Comparison of ENCODE assay signal across 8 cellular contexts in the genomic region with DNA sequence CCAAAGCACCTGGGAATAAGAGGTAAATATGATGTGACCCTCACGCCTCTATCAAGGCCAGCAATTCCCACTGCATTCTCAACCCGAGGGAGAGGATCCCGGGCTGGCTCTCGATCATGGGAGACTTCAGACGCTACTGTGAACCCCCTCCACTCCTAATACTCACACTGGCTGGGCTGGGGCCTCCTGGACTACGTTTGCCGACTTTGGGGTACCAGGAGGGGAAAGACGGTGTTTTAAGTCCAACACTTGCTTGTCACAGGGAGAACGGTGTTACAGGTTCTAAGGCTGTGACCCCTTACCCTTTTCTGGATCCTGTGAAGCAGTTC. TPM values are rescaled to one million over a fixed set of nuclear protein-coding genes. Genes with fewer than 3 reads are reported as not detected.
DNase-seq lines count a peak whose midpoint lies in the region; ATAC-seq, FAIRE-seq and TF ChIP-seq lines count a peak whose summit lies in the region.

No MANE protein-coding gene starts in this region.

- H3K36me3 ChIP-seq in HUES64 (ENCODE audit: insufficient read depth, low read length) (peaks cover 66% of the 10 kb centered on the region), brain microvascular endothelial cell (replicated peaks) (peaks cover 24% of the 10 kb centered on the region), HepG2 (replicated peaks in 1 of 2; ENCODE audit: control insufficient read depth in 1 of 2, insufficient read depth in 2 of 2, low read length in 2 of 2) (peaks cover 13 to 37% of the 10 kb centered on the region in 2 experiments), thymus (ENCODE audit: control insufficient read depth, insufficient read depth) (peaks cover 26% of the 10 kb centered on the region)

- peak; percentile 4 for ATAC-seq in HepG2
- no peak for ATAC-seq in GM18858 (IDR thresholded peaks at IDR 0.05; ENCODE audit: unreplicated experiment)
- ATAC-seq in HG03175 (IDR thresholded peaks at IDR 0.05; ENCODE audit: unreplicated experiment): no peak
- no peak for ATAC-seq in GM18505 (IDR thresholded peaks at IDR 0.05; ENCODE audit: unreplicated experiment)

- intact Hi-C loops in HepG2 (cut with micrococcal nuclease; ENCODE audit: unreplicated experiment): loop anchor here (2.0 to 10.0 kb wide), 2 partner anchors 26 to 80 kb away; a partner anchor contains a TSS

- H3K9me3 ChIP-seq in AG04450 (ENCODE audit: control insufficient read depth, insufficient read depth, low read length) (no peaks in the 10 kb centered on the region; the same call in 1 of the 2 replicates), HUES64 (ENCODE audit: insufficient read depth, low read depth, low read length) (no peaks in the 10 kb centered on the region), HepG2 (ENCODE audit: low read length) (no peaks in the 10 kb centered on the region), thymus (ENCODE audit: control insufficient read depth) (no peaks in the 10 kb centered on the region)

- CTCF ChIA-PET in AG04450 (lab: Charles Lee): interaction anchor here (2.5 kb wide), 1 partner anchor 277 kb away, joined by 7 read pairs; no protein-coding TSS in a partner anchor
- CTCF ChIA-PET in HepG2 (lab: Yijun Ruan, JAX; ENCODE audit: low intra/inter-chr PET ratio, low total read pairs): no interaction called here

- peaks cover 54% of the 10 kb centered on the region for H3K79me2 ChIP-seq in HepG2 (ENCODE audit: insufficient read depth, low read length)

- H3K9ac ChIP-seq in HUES64 (ENCODE audit: low read depth, low read length) (peak overlapping the region; percentile 98), HepG2 (ENCODE audit: insufficient read depth, low read depth, low read length) (peak overlapping the region; percentile 100)

- FAIRE-seq in HepG2 (lab: Jason Lieb, UNC): no peak

- no peak for TF ChIP-seq CTCF in AG04450 (IDR thresholded peaks at IDR 0.05; ENCODE audit: low read depth, low read length)
- TF ChIP-seq CTCF in brain microvascular endothelial cell (IDR thresholded peaks at IDR 0.05; ENCODE audit: low read depth, low read length, missing control alignments): no peak
- no peak for TF ChIP-seq CTCF in HepG2 (CRISPR knock-in tag; IDR thresholded peaks at IDR 0.05)

- H3K4me3 ChIP-seq in AG04450 (ENCODE audit: low read depth, low read length) (peak overlapping the region; percentile 99), HUES64 (ENCODE audit: low read length) (peak overlapping the region; percentile 85), brain microvascular endothelial cell (ENCODE audit: low read depth, low read length) (peak overlapping the region; percentile 83), HepG2 (replicated peaks in 1 of 3; ENCODE audit: insufficient read depth in 1 of 3, low read depth in 2 of 3, low read length in 3 of 3) (peak overlapping the region; percentile 84 to 94 (median 92)), thymus (ENCODE audit: low read length) (peak overlapping the region; percentile 78)

- no peak for TF ChIP-seq EP300 in HepG2 (IDR thresholded peaks at IDR 0.05; ENCODE audit: low read depth in 2 of 2, low read length in 2 of 2)
- no peak for TF ChIP-seq EP300 in HepG2 (CRISPR knock-in tag; IDR thresholded peaks at IDR 0.05; ENCODE audit: borderline replicate concordance)

- peak overlapping the region; percentile 91 for H3K27ac ChIP-seq in AG04450 (ENCODE audit: low read depth, low read length)
- H3K27ac ChIP-seq in HUES64 (ENCODE audit: low read depth, low read length): peak overlapping the region; percentile 92
- peak overlapping the region; percentile 89 for H3K27ac ChIP-seq in brain microvascular endothelial cell
- H3K27ac ChIP-seq in HepG2 (ENCODE audit: extremely low read length, insufficient read depth, low read length): peak overlapping the region; percentile 92
- peak overlapping the region; percentile 98 for H3K27ac ChIP-seq in thymus (ENCODE audit: low read depth)

- H4K20me1 ChIP-seq in HepG2 (ENCODE audit: insufficient read depth, low read length): peaks cover 48% of the 10 kb centered on the region

- peaks cover 38% of the 10 kb centered on the region for H3K4me1 ChIP-seq in HUES64 (ENCODE audit: insufficient read depth, low read length)
- peaks cover 41% of the 10 kb centered on the region for H3K4me1 ChIP-seq in HepG2 (ENCODE audit: insufficient read depth, low read length)
- H3K4me1 ChIP-seq in thymus (ENCODE audit: control insufficient read depth, insufficient read depth, low read length): peaks cover 29% of the 10 kb centered on the region

- POLR2A ChIA-PET in AG04450 (lab: Yijun Ruan, JAX) (interaction anchor here (0.6 to 1.5 kb wide), 7 partner anchors 8 to 229 kb away, joined by 3 to 15 read pairs (median 4); a partner anchor contains a TSS), HepG2 (lab: Yijun Ruan, JAX) (interaction anchor here (1.0 to 1.8 kb wide), 10 partner anchors 11 to 90 kb away, joined by 4 to 42 read pairs (median 14); a partner anchor contains a TSS)

- WGBS in HUES64: 0% methylated on average over 9 of the region's 9 CpGs
- WGBS in HepG2 (ENCODE audit: low lambda C conversion rate): 0% methylated on average over 4 of the region's 9 CpGs
- under 1% methylated on average over 9 of the region's 9 CpGs for WGBS in thymus

- no peak overlapping the region for H2AFZ ChIP-seq in HepG2 (ENCODE audit: low read length)

- TF ChIP-seq POLR2A in HepG2 (IDR thresholded peaks at IDR 0.05; ENCODE audit: insufficient read depth in 1 of 2, low read depth in 2 of 2, low read length in 2 of 2): no peak
- no peak for TF ChIP-seq POLR2A in GM18505 (IDR thresholded peaks at IDR 0.05; ENCODE audit: borderline replicate concordance, extremely low read depth, insufficient read depth, insufficient read length)

- peak overlapping the region; percentile 98 for H3K4me2 ChIP-seq in HepG2 (ENCODE audit: low read depth, low read length)

- no peak for TF ChIP-seq RAD21 in HepG2 (CRISPR knock-in tag; IDR thresholded peaks at IDR 0.05)

- BruUV-seq in HepG2 (replicated peaks; lab: Mats Ljungman, UMichigan): TSS peak; percentile 77

- in situ Hi-C loops in brain microvascular endothelial cell (cut with HindIII; ENCODE audit: low pct_ligation_motif_present, low sequenced_read_pairs) (no loop called here), HepG2 (cut with HindIII; ENCODE audit: extremely low pct_ligation_motif_present, low pct_unique_long_range_greater_than_20kb) (loop anchor here (10.0 kb wide), 1 partner anchor 80 kb away; a partner anchor contains a TSS)

- DNase-seq in AG04450 (ENCODE audit: low read depth, low spot score) (no peak), brain microvascular endothelial cell (no peak), HepG2 (ENCODE audit: low spot score) (no peak)

- H3K27me3 ChIP-seq in AG04450 (ENCODE audit: control insufficient read depth, insufficient read depth, low read length) (no peaks in the 10 kb centered on the region), HUES64 (ENCODE audit: insufficient read depth, low read length) (no peaks in the 10 kb centered on the region), brain microvascular endothelial cell (replicated peaks) (no peaks in the 10 kb centered on the region), HepG2 (ENCODE audit: control insufficient read depth in 1 of 2, insufficient read depth in 2 of 2, low read length in 2 of 2) (peaks cover 0 to 6% of the 10 kb centered on the region in 2 experiments; a peak in 1 of 5 replicates), thymus (ENCODE audit: control insufficient read depth, insufficient read depth) (no peaks in the 10 kb centered on the region)

RNA-seq across cellular contexts. Expression of a gene that starts 0.5 kb away (rescaled TPM):
- polyA plus RNA-seq in AG04450 (2011; rRNA removed): 596 and 723 TPM in 2 replicates
- polyA minus RNA-seq in AG04450 (2011; rRNA and poly(A)+ RNA removed): 368 and 381 TPM in 2 replicates
- polyA plus RNA-seq in HUES64 (2013, experiment 1 of 2): 1,225 TPM
- polyA plus RNA-seq in HUES64 (2013, experiment 2 of 2): 1,552 TPM
- total RNA-seq in HepG2 (2016; rRNA removed; fragmentation: Illumina TruSeq; extraction: Trizol): 1,700 and 2,295 TPM in 2 replicates
- 1,346 and 1,631 TPM in 2 replicates for total RNA-seq in HepG2 (2016; cell fraction: cytosol; rRNA removed; fragmentation: Illumina TruSeq; extraction: Trizol; ENCODE audit: low read depth)
- 1,693 and 2,342 TPM in 2 replicates for total RNA-seq in HepG2 (2016; cell fraction: insoluble cytoplasmic fraction; rRNA removed; fragmentation: Illumina TruSeq; extraction: Trizol)
- 2,301 and 2,703 TPM in 2 replicates for total RNA-seq in HepG2 (2016; cell fraction: membrane; rRNA removed; fragmentation: Illumina TruSeq; extraction: Trizol)
- 536 and 558 TPM in 2 replicates for total RNA-seq in HepG2 (2016; cell fraction: nucleus; rRNA removed; fragmentation: Illumina TruSeq; extraction: Trizol)
- polyA plus RNA-seq in HepG2 (2011; rRNA removed): 688 and 799 TPM in 2 replicates
- 537 and 762 TPM in 2 replicates for polyA plus RNA-seq in HepG2 (2011; cell fraction: cytosol; rRNA removed)
- polyA plus RNA-seq in HepG2 (2011; cell fraction: nucleus; rRNA removed): 98.1 and 131 TPM in 2 replicates
- 1,697 and 1,960 TPM in 2 replicates for polyA plus RNA-seq in HepG2 (2012)
- polyA plus RNA-seq in HepG2 (2016; cell fraction: cytosol; fragmentation: Illumina TruSeq; extraction: Trizol; ENCODE audit: low read depth): 1,551 and 1,609 TPM in 2 replicates
- polyA plus RNA-seq in HepG2 (2016; cell fraction: insoluble cytoplasmic fraction; fragmentation: Illumina TruSeq; extraction: Trizol; ENCODE audit: low read depth): 1,930 and 2,097 TPM in 2 replicates
- 2,028 and 2,269 TPM in 2 replicates for polyA plus RNA-seq in HepG2 (2016; cell fraction: membrane; fragmentation: Illumina TruSeq; extraction: Trizol; ENCODE audit: low read depth)
- 833 and 868 TPM in 2 replicates for polyA plus RNA-seq in HepG2 (2016; cell fraction: nucleus; fragmentation: Illumina TruSeq; extraction: Trizol; ENCODE audit: insufficient read depth, low read depth)
- 250 and 557 TPM in 2 replicates for polyA minus RNA-seq in HepG2 (2011; rRNA and poly(A)+ RNA removed; ENCODE audit: low replicate concordance)
- 139 and 145 TPM in 2 replicates for polyA minus RNA-seq in HepG2 (2011; cell fraction: cytosol; rRNA and poly(A)+ RNA removed)
- 70.6 and 115 TPM in 2 replicates for polyA minus RNA-seq in HepG2 (2011; cell fraction: nucleus; rRNA and poly(A)+ RNA removed)
- polyA plus RNA-seq in thymus: 3,035 TPM

RNA-seq across cellular contexts. Expression of a gene that starts 27.5 kb away (rescaled TPM):
- polyA plus RNA-seq in AG04450 (2011; rRNA removed): 6.2 and 6.7 TPM in 2 replicates
- 2.4 and 4.8 TPM in 2 replicates for polyA minus RNA-seq in AG04450 (2011; rRNA and poly(A)+ RNA removed)
- 60.6 TPM for polyA plus RNA-seq in HUES64 (2013, experiment 1 of 2)
- polyA plus RNA-seq in HUES64 (2013, experiment 2 of 2): 62.6 TPM
- total RNA-seq in HepG2 (2016; rRNA removed; fragmentation: Illumina TruSeq; extraction: Trizol): 47.3 and 67.0 TPM in 2 replicates
- total RNA-seq in HepG2 (2016; cell fraction: cytosol; rRNA removed; fragmentation: Illumina TruSeq; extraction: Trizol; ENCODE audit: low read depth): 14.0 and 14.2 TPM in 2 replicates
- total RNA-seq in HepG2 (2016; cell fraction: insoluble cytoplasmic fraction; rRNA removed; fragmentation: Illumina TruSeq; extraction: Trizol): 47.6 and 69.6 TPM in 2 replicates
- 17.8 and 19.7 TPM in 2 replicates for total RNA-seq in HepG2 (2016; cell fraction: membrane; rRNA removed; fragmentation: Illumina TruSeq; extraction: Trizol)
- 33.7 and 38.1 TPM in 2 replicates for total RNA-seq in HepG2 (2016; cell fraction: nucleus; rRNA removed; fragmentation: Illumina TruSeq; extraction: Trizol)
- 18.1 and 30.0 TPM in 2 replicates for polyA plus RNA-seq in HepG2 (2011; rRNA removed)
- polyA plus RNA-seq in HepG2 (2011; cell fraction: cytosol; rRNA removed): 15.5 and 16.8 TPM in 2 replicates
- polyA plus RNA-seq in HepG2 (2011; cell fraction: nucleus; rRNA removed): 20.7 and 23.5 TPM in 2 replicates
- 15.2 and 26.9 TPM in 2 replicates for polyA plus RNA-seq in HepG2 (2012)
- 5.4 and 7.7 TPM in 2 replicates for polyA plus RNA-seq in HepG2 (2016; cell fraction: cytosol; fragmentation: Illumina TruSeq; extraction: Trizol; ENCODE audit: low read depth)
- 50.8 and 55.2 TPM in 2 replicates for polyA plus RNA-seq in HepG2 (2016; cell fraction: insoluble cytoplasmic fraction; fragmentation: Illumina TruSeq; extraction: Trizol; ENCODE audit: low read depth)
- polyA plus RNA-seq in HepG2 (2016; cell fraction: membrane; fragmentation: Illumina TruSeq; extraction: Trizol; ENCODE audit: low read depth): 11.4 and 12.6 TPM in 2 replicates
- 35.2 and 36.7 TPM in 2 replicates for polyA plus RNA-seq in HepG2 (2016; cell fraction: nucleus; fragmentation: Illumina TruSeq; extraction: Trizol; ENCODE audit: insufficient read depth, low read depth)
- 12.4 and 36.9 TPM in 2 replicates for polyA minus RNA-seq in HepG2 (2011; rRNA and poly(A)+ RNA removed; ENCODE audit: low replicate concordance)
- 8.9 and 11.9 TPM in 2 replicates for polyA minus RNA-seq in HepG2 (2011; cell fraction: cytosol; rRNA and poly(A)+ RNA removed)
- 28.3 and 28.5 TPM in 2 replicates for polyA minus RNA-seq in HepG2 (2011; cell fraction: nucleus; rRNA and poly(A)+ RNA removed)
- polyA plus RNA-seq in thymus: 6.9 TPM

RNA-seq across cellular contexts. Expression of a gene that starts 36.5 kb away (rescaled TPM):
- polyA plus RNA-seq in AG04450 (2011; rRNA removed) (80.1 and 112 TPM in 2 replicates), HepG2 (2011; rRNA removed) (43.7 and 54.4 TPM in 2 replicates), thymus (161 TPM)
- 18.8 and 44.0 TPM in 2 replicates for polyA minus RNA-seq in AG04450 (2011; rRNA and poly(A)+ RNA removed)
- polyA plus RNA-seq in HUES64 (2013, experiment 1 of 2): 371 TPM
- 392 TPM for polyA plus RNA-seq in HUES64 (2013, experiment 2 of 2)
- total RNA-seq in HepG2 (2016; rRNA removed; fragmentation: Illumina TruSeq; extraction: Trizol): 159 and 290 TPM in 2 replicates
- 36.7 and 44.1 TPM in 2 replicates for total RNA-seq in HepG2 (2016; cell fraction: cytosol; rRNA removed; fragmentation: Illumina TruSeq; extraction: Trizol; ENCODE audit: low read depth)
- 170 and 269 TPM in 2 replicates for total RNA-seq in HepG2 (2016; cell fraction: insoluble cytoplasmic fraction; rRNA removed; fragmentation: Illumina TruSeq; extraction: Trizol)
- 155 and 168 TPM in 2 replicates for total RNA-seq in HepG2 (2016; cell fraction: membrane; rRNA removed; fragmentation: Illumina TruSeq; extraction: Trizol)
- total RNA-seq in HepG2 (2016; cell fraction: nucleus; rRNA removed; fragmentation: Illumina TruSeq; extraction: Trizol): 118 and 124 TPM in 2 replicates
- polyA plus RNA-seq in HepG2 (2011; cell fraction: cytosol; rRNA removed): 23.9 and 37.8 TPM in 2 replicates
- 16.1 and 21.1 TPM in 2 replicates for polyA plus RNA-seq in HepG2 (2011; cell fraction: nucleus; rRNA removed)
- 244 and 265 TPM in 2 replicates for polyA plus RNA-seq in HepG2 (2012)
- 58.0 and 58.7 TPM in 2 replicates for polyA plus RNA-seq in HepG2 (2016; cell fraction: cytosol; fragmentation: Illumina TruSeq; extraction: Trizol; ENCODE audit: low read depth)
- 452 and 465 TPM in 2 replicates for polyA plus RNA-seq in HepG2 (2016; cell fraction: insoluble cytoplasmic fraction; fragmentation: Illumina TruSeq; extraction: Trizol; ENCODE audit: low read depth)
- polyA plus RNA-seq in HepG2 (2016; cell fraction: membrane; fragmentation: Illumina TruSeq; extraction: Trizol; ENCODE audit: low read depth): 140 and 145 TPM in 2 replicates
- 228 and 240 TPM in 2 replicates for polyA plus RNA-seq in HepG2 (2016; cell fraction: nucleus; fragmentation: Illumina TruSeq; extraction: Trizol; ENCODE audit: insufficient read depth, low read depth)
- polyA minus RNA-seq in HepG2 (2011; rRNA and poly(A)+ RNA removed; ENCODE audit: low replicate concordance): 15.3 and 29.9 TPM in 2 replicates
- 57.2 and 64.6 TPM in 2 replicates for polyA minus RNA-seq in HepG2 (2011; cell fraction: cytosol; rRNA and poly(A)+ RNA removed)
- polyA minus RNA-seq in HepG2 (2011; cell fraction: nucleus; rRNA and poly(A)+ RNA removed): 23.0 and 29.1 TPM in 2 replicates

RNA-seq across cellular contexts. Expression of a gene that starts 38.5 kb away (rescaled TPM):
- polyA plus RNA-seq in AG04450 (2011; rRNA removed) (4.7 and 4.8 TPM in 2 replicates), HepG2 (2011; rRNA removed) (1.8 and 2.6 TPM in 2 replicates), thymus (0.62 TPM)
- 1.8 and 3.1 TPM in 2 replicates for polyA minus RNA-seq in AG04450 (2011; rRNA and poly(A)+ RNA removed)
- 2.4 TPM for polyA plus RNA-seq in HUES64 (2013, experiment 1 of 2)
- 2.5 TPM for polyA plus RNA-seq in HUES64 (2013, experiment 2 of 2)
- total RNA-seq in HepG2 (2016; rRNA removed; fragmentation: Illumina TruSeq; extraction: Trizol): 0.46 and 0.95 TPM in 2 replicates
- total RNA-seq in HepG2 (2016; cell fraction: cytosol; rRNA removed; fragmentation: Illumina TruSeq; extraction: Trizol; ENCODE audit: low read depth): not detected in 2 replicates
- 0.39 and 0.74 TPM in 2 replicates for total RNA-seq in HepG2 (2016; cell fraction: insoluble cytoplasmic fraction; rRNA removed; fragmentation: Illumina TruSeq; extraction: Trizol)
- 0.31 and 0.62 TPM in 2 replicates for total RNA-seq in HepG2 (2016; cell fraction: membrane; rRNA removed; fragmentation: Illumina TruSeq; extraction: Trizol)
- 0.47 and 0.81 TPM in 2 replicates for total RNA-seq in HepG2 (2016; cell fraction: nucleus; rRNA removed; fragmentation: Illumina TruSeq; extraction: Trizol)
- 1.1 and 2.2 TPM in 2 replicates for polyA plus RNA-seq in HepG2 (2011; cell fraction: cytosol; rRNA removed)
- polyA plus RNA-seq in HepG2 (2011; cell fraction: nucleus; rRNA removed): 0.27 and 0.59 TPM in 2 replicates
- 4.4 and 6.4 TPM in 2 replicates for polyA plus RNA-seq in HepG2 (2012)
- polyA plus RNA-seq in HepG2 (2016; cell fraction: cytosol; fragmentation: Illumina TruSeq; extraction: Trizol; ENCODE audit: low read depth): 0.15 and 0.20 TPM in 2 replicates
- 0.24 and 0.47 TPM in 2 replicates for polyA plus RNA-seq in HepG2 (2016; cell fraction: insoluble cytoplasmic fraction; fragmentation: Illumina TruSeq; extraction: Trizol; ENCODE audit: low read depth)
- polyA plus RNA-seq in HepG2 (2016; cell fraction: membrane; fragmentation: Illumina TruSeq; extraction: Trizol; ENCODE audit: low read depth): 0.30 and 0.37 TPM in 2 replicates
- 0.81 and 1.4 TPM in 2 replicates for polyA plus RNA-seq in HepG2 (2016; cell fraction: nucleus; fragmentation: Illumina TruSeq; extraction: Trizol; ENCODE audit: insufficient read depth, low read depth)
- polyA minus RNA-seq in HepG2 (2011; rRNA and poly(A)+ RNA removed; ENCODE audit: low replicate concordance): 0.70 and 1.5 TPM in 2 replicates
- polyA minus RNA-seq in HepG2 (2011; cell fraction: cytosol; rRNA and poly(A)+ RNA removed): 0.49 TPM in 1 of 2 replicates, not detected in the other
- polyA minus RNA-seq in HepG2 (2011; cell fraction: nucleus; rRNA and poly(A)+ RNA removed): 0.50 and 0.64 TPM in 2 replicates
